In genomic region chr7:3157541-3158287, GRCh38 we compare ENCODE assay signal across 20 cellular contexts.
DNase-seq lines count a peak whose midpoint lies in the region; ATAC-seq, FAIRE-seq and TF ChIP-seq lines count a peak whose summit lies in the region.
"Had no signal": no experiment of that assay in that cellular context is flagged by ENCODE, and none has a peak within 500 bp of the region (broad histone marks: within the 10 kb centered on the region; RNA-seq: fewer than 3 reads in every experiment).

No MANE protein-coding gene starts in this region.

- H3K4me2 ChIP-seq in H9 (ENCODE audit: insufficient read depth, insufficient read length, low read length) (no peak overlapping the region), keratinocyte (ENCODE audit: control insufficient read depth, extremely low read depth, insufficient read depth, low read depth, low read length) (peak overlapping the region; percentile 53)
- H3K4me2 ChIP-seq: smooth muscle cell had no signal

- H4K20me1 ChIP-seq in H9 (ENCODE audit: control insufficient read depth, insufficient read depth, insufficient read length) (no peaks in the 10 kb centered on the region), keratinocyte (ENCODE audit: control insufficient read depth, extremely low read depth, insufficient read depth, low read length) (no peaks in the 10 kb centered on the region)

- H3K23me2 ChIP-seq in H9 (ENCODE audit: insufficient read length, low read depth, low read length, poor library complexity, severe bottlenecking), result no peaks in the 10 kb centered on the region

- H2BK20ac ChIP-seq in H9 (ENCODE audit: low read depth, low read length, poor library complexity, severe bottlenecking), result no peak overlapping the region

- H3K4me3 Mint-ChIP-seq in H9, result no peak overlapping the region
- no peak overlapping the region for H3K4me3 Mint-ChIP-seq in effector memory CD8-positive, alpha-beta T cell
- H3K4me3 Mint-ChIP-seq: endodermal cell, mesothelial cell of epicardium had no signal

- no peak for TF ChIP-seq POLR2A in lower leg skin (IDR thresholded peaks at IDR 0.05)

- TF ChIP-seq CTCF in H9 (conservative IDR thresholded peaks at IDR 0.05), result no peak
- no peak for TF ChIP-seq CTCF in keratinocyte (optimal IDR thresholded peaks at IDR 0.05 in 1 of 3, IDR thresholded peaks at IDR 0.05 in 1 of 3, conservative IDR thresholded peaks at IDR 0.05 in 1 of 3; ENCODE audit: extremely low read depth in 1 of 3, insufficient read depth in 2 of 3, low read length in 3 of 3)
- no peak for TF ChIP-seq CTCF in lower leg skin (IDR thresholded peaks at IDR 0.05)

- FAIRE-seq in keratinocyte (lab: Jason Lieb, UNC), result no peak
- FAIRE-seq: bronchial epithelial cell had no signal

- no peak overlapping the region for H2BK12ac ChIP-seq in H9 (ENCODE audit: insufficient read length, low read depth, low read length)

- no peak overlapping the region for H3K27ac ChIP-seq in H9 (ENCODE audit: insufficient read length, low read depth, low read length)
- no peak overlapping the region for H3K27ac ChIP-seq in keratinocyte (ENCODE audit: control insufficient read depth, insufficient read depth, low read length)
- H3K27ac ChIP-seq: gastroesophageal sphincter had no signal

- no peak overlapping the region for H3T11ph ChIP-seq in H9 (ENCODE audit: low read length)

- no peak overlapping the region for H4K8ac ChIP-seq in H9 (replicated peaks; ENCODE audit: insufficient read length, low read depth, low read length)

- peak overlapping the region in 2 of 3 experiments; percentile 2 to 49; a peak in 3 of 7 replicates for H3K27ac Mint-ChIP-seq in H9
- peak overlapping the region in 1 of 2 donors; percentile 16 for H3K27ac Mint-ChIP-seq in effector memory CD8-positive, alpha-beta T cell
- H3K27ac Mint-ChIP-seq: endodermal cell; mesothelial cell of epicardium; stimulated activated naive B cell treated with anti-CD40 and anti-IgM and Interleukin-4, amounts not matched to agents 10 μg/mL and 1 μg/mL and 100 μg/mL, for 72 hours had no signal

- peaks cover 12 to 15% of the 10 kb centered on the region in 2 experiments for H3K9me3 Mint-ChIP-seq in H9
- H3K9me3 Mint-ChIP-seq in effector memory CD8-positive, alpha-beta T cell, result no peaks in the 10 kb centered on the region
- H3K9me3 Mint-ChIP-seq: immature natural killer cell had no signal

- H3K79me2 ChIP-seq in H9 (ENCODE audit: insufficient read depth, low read length) (no peaks in the 10 kb centered on the region), keratinocyte (ENCODE audit: control insufficient read depth, insufficient read depth, low read length) (no peaks in the 10 kb centered on the region)

- dilution Hi-C loops in keratinocyte (cut with MboI; ENCODE audit: extremely low pct_ligation_motif_present, low sequenced_read_pairs), result no loop called here

- H4K91ac ChIP-seq in H9 (ENCODE audit: insufficient read length, low read depth, low read length), result no peak overlapping the region

- H3K4me3 ChIP-seq in keratinocyte (ENCODE audit: control insufficient read depth in 2 of 3, extremely low read depth in 1 of 3, insufficient read depth in 2 of 3, low read depth in 1 of 3, low read length in 3 of 3), result no peak overlapping the region
- H3K4me3 ChIP-seq in lower leg skin (ENCODE audit: low read depth, poor library complexity, severe bottlenecking), result no peak overlapping the region
- H3K4me3 ChIP-seq: gastroesophageal sphincter, smooth muscle cell had no signal

- H3K18ac ChIP-seq in H9 (ENCODE audit: insufficient read length, low read depth, low read length), result no peak overlapping the region

- H3K79me1 ChIP-seq in H9 (ENCODE audit: insufficient read depth, low read depth, low read length, poor library complexity, severe bottlenecking), result no peaks in the 10 kb centered on the region

- H2AK5ac ChIP-seq in H9 (ENCODE audit: insufficient read length, low read length), result no peak overlapping the region

- H2AFZ ChIP-seq in H9 (ENCODE audit: low read length) (peak overlapping the region; percentile 25), keratinocyte (ENCODE audit: control insufficient read depth, low read length) (peak overlapping the region; percentile 38)

- H3K9me3 ChIP-seq in H9 (ENCODE audit: control insufficient read depth, low read depth, low read length), result no peaks in the 10 kb centered on the region
- no peaks in the 10 kb centered on the region for H3K9me3 ChIP-seq in keratinocyte (ENCODE audit: control insufficient read depth, low read depth, low read length)

- no peaks in the 10 kb centered on the region for H3K36me3 ChIP-seq in keratinocyte (ENCODE audit: control insufficient read depth in 2 of 2, extremely low read depth in 1 of 2, insufficient read depth in 2 of 2, low read length in 2 of 2)
- H3K36me3 ChIP-seq: gastroesophageal sphincter had no signal

- H2BK120ac ChIP-seq in H9 (ENCODE audit: low read depth, low read length, poor library complexity, severe bottlenecking), result no peak overlapping the region

- no peak overlapping the region for H3K23ac ChIP-seq in H9 (ENCODE audit: insufficient read length, low read depth, low read length)

- H3K56ac ChIP-seq in H9 (ENCODE audit: insufficient read length, low read depth, low read length), result no peak overlapping the region

- no peaks in the 10 kb centered on the region for H3K27me3 Mint-ChIP-seq in H9 (ENCODE audit: low read depth)
- H3K27me3 Mint-ChIP-seq in effector memory CD8-positive, alpha-beta T cell, result peaks cover 4 to 19% of the 10 kb centered on the region in 2 donors

- H2BK5ac ChIP-seq in H9 (ENCODE audit: insufficient read length, low read length), result no peak overlapping the region

- H3K9me1 ChIP-seq in keratinocyte (ENCODE audit: control insufficient read depth, extremely low read depth, insufficient read depth, low read length), result no peaks in the 10 kb centered on the region

- H3K4me1 ChIP-seq in H9 (ENCODE audit: insufficient read depth, low read length) (no peaks in the 10 kb centered on the region), keratinocyte (ENCODE audit: control insufficient read depth, extremely low read depth, insufficient read depth, low read length) (peaks cover 4% of the 10 kb centered on the region)
- H3K4me1 ChIP-seq: gastroesophageal sphincter had no signal

- H3K9ac ChIP-seq in H9 (ENCODE audit: extremely low read depth, insufficient read length, low read length), result no peak overlapping the region
- no peak overlapping the region for H3K9ac ChIP-seq in keratinocyte (ENCODE audit: control insufficient read depth, extremely low read depth, insufficient read depth, low read length)

- WGBS in H9 (ENCODE audit: extremely low coverage, insufficient read length, low lambda C conversion rate), result no CpG with 5 or more reads among the region's 20 CpGs
- 24 to 28% methylated on average over 20 of the region's 20 CpGs for whole genome bisulfite sequencing in lower leg skin, 2 donors

- DNase-seq in Ammon's horn (ENCODE audit: low spot score) (peak; percentile 26), H9 (no peak), astrocyte of the hippocampus (ENCODE audit: low read depth, low spot score) (peak; percentile 72), keratinocyte (ENCODE audit: low read depth, low spot score) (no peak), pons (ENCODE audit: low spot score) (no peak), lower leg skin (ENCODE audit: low spot score in 2 of 2) (no peak)
- no peak for DNase-seq in effector memory CD8-positive, alpha-beta T cell
- DNase-seq: activated CD4-positive, alpha-beta T cell treated with anti-CD3 and anti-CD28 coated beads, Interleukin-2, amount 50 U/mL, for 4 hours; AML-193; endodermal cell; H7; immature natural killer cell; NCI-H1092 treated with DMSO at 0.1 percent for 48 hours; stimulated activated naive B cell treated with anti-CD40 and anti-IgM and Interleukin-4, amounts not matched to agents 10 μg/mL and 1 μg/mL and 100 μg/mL, for 72 hours; T1000 had no signal

- H4K5ac ChIP-seq in H9 (ENCODE audit: insufficient read length, low read depth, low read length), result no peak overlapping the region

- H3K4ac ChIP-seq in H9 (ENCODE audit: low read depth, low read length), result no peak overlapping the region

- H3K36me3 Mint-ChIP-seq in H9 (ENCODE audit: insufficient read depth in 1 of 3, low read depth in 3 of 3), result peaks cover 0 to 3% (median 0%) of the 10 kb centered on the region in 3 experiments; a peak in 1 of 7 replicates
- no peaks in the 10 kb centered on the region for H3K36me3 Mint-ChIP-seq in effector memory CD8-positive, alpha-beta T cell (ENCODE audit: insufficient read depth)
- H3K36me3 Mint-ChIP-seq: immature natural killer cell; stimulated activated naive B cell treated with anti-CD40 and anti-IgM and Interleukin-4, amounts not matched to agents 10 μg/mL and 1 μg/mL and 100 μg/mL, for 72 hours had no signal

- intact Hi-C loops in lower leg skin (cut with DNase I; ENCODE audit: low total_unique reads), result no loop called here

- H3K4me1 Mint-ChIP-seq in H9, result peaks cover 11 to 14% of the 10 kb centered on the region in 2 experiments
- H3K4me1 Mint-ChIP-seq in effector memory CD8-positive, alpha-beta T cell (ENCODE audit: low read depth in 2 of 2), result peaks cover 11 to 13% of the 10 kb centered on the region in 2 donors

- H3K14ac ChIP-seq in H9 (ENCODE audit: insufficient read depth, low read length), result no peak overlapping the region

- H2BK15ac ChIP-seq in H9 (ENCODE audit: low read depth, low read length), result no peak overlapping the region

- ATAC-seq in effector memory CD8-positive, alpha-beta T cell (replicated peaks), result no peak
- no peak for ATAC-seq in HG02642 (IDR thresholded peaks at IDR 0.05; ENCODE audit: poor library complexity, unreplicated experiment)
- ATAC-seq: gastroesophageal sphincter had no signal

- H3K27me3 ChIP-seq in H9 (ENCODE audit: insufficient read depth, low read length) (no peaks in the 10 kb centered on the region), keratinocyte (ENCODE audit: control insufficient read depth, extremely low read depth, insufficient read depth, low read length) (no peaks in the 10 kb centered on the region)

Comparison
In these comparisons a context has a peak if more than half of its experiments do, and no peak if none do; other contexts are left out.
1. DNase-seq: peak in Ammon's horn (single experiment) and astrocyte of the hippocampus (single experiment); none in H9 (single experiment), keratinocyte (single experiment), pons (single experiment), lower leg skin (0 of 2) and effector memory CD8-positive, alpha-beta T cell (0 of 3).